1 cellular context compared by ENCODE assay signal in the genomic region with DNA sequence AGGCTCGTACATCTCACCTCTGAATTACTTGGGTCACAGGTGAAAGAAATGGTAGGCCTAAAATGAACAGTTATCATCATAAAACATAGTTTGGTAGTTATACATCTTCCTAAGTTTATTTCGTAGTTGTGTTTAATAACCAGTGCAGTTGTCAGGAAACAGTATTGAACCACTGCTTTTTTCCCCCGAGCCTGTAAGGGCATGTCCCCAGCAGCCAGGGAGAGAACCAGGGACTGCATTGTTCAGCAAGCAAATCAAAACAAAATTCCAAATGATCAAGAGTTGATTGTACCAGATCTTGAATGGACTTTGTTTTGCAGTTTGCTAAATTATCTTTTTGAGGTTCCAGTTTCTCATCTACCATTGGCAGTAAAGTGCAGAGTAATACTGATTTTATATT.
TF ChIP-seq lines count a peak whose summit lies in the region.

No MANE protein-coding gene starts in this region.

TF ChIP-seq in K562, 482 proteins besides CTCF, POLR2A, EP300 and RAD21:
- TF ChIP-seq GATA2 (CRISPR knock-in tag; IDR thresholded peaks at IDR 0.05) (no peak), NFXL1 (CRISPR knock-in tag; IDR thresholded peaks at IDR 0.05) (no peak), EHMT2 (IDR thresholded peaks at IDR 0.05) (no peak), ZNF140 (CRISPR knock-in tag; IDR thresholded peaks at IDR 0.05) (no peak), BACH1 (tag; IDR thresholded peaks at IDR 0.05) (no peak), ZNF311 (CRISPR knock-in tag; IDR thresholded peaks at IDR 0.05) (no peak), CBFA2T3 (IDR thresholded peaks at IDR 0.05) (no peak), ESRRB (CRISPR knock-in tag; IDR thresholded peaks at IDR 0.05; ENCODE audit: borderline replicate concordance) (no peak), ZKSCAN1 (IDR thresholded peaks at IDR 0.05; ENCODE audit: low read depth, low read length) (no peak), MBD2 (IDR thresholded peaks at IDR 0.05; ENCODE audit: borderline replicate concordance, low read depth) (no peak), GATAD2B (IDR thresholded peaks at IDR 0.05; ENCODE audit: borderline replicate concordance) (no peak), HOXB6 (CRISPR knock-in tag; IDR thresholded peaks at IDR 0.05; ENCODE audit: borderline replicate concordance) (no peak), TCF3 (CRISPR knock-in tag; IDR thresholded peaks at IDR 0.05) (no peak), ZNF143 (CRISPR knock-in tag; IDR thresholded peaks at IDR 0.05) (no peak)
- TF ChIP-seq, protein P1, sequence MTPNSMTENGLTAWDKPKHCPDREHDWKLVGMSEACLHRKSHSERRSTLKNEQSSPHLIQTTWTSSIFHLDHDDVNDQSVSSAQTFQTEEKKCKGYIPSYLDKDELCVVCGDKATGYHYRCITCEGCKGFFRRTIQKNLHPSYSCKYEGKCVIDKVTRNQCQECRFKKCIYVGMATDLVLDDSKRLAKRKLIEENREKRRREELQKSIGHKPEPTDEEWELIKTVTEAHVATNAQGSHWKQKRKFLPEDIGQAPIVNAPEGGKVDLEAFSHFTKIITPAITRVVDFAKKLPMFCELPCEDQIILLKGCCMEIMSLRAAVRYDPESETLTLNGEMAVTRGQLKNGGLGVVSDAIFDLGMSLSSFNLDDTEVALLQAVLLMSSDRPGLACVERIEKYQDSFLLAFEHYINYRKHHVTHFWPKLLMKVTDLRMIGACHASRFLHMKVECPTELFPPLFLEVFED (CRISPR knock-in tag; conservative IDR thresholded peaks at IDR 0.05), result no peak
TF ChIP-seq in K562: peak in this region for 0.
